ENCODE assay signal across 16 cellular contexts in genomic region chr3:47581835-47582234, GRCh38. TPM values are rescaled to one million over a fixed set of nuclear protein-coding genes. Genes with fewer than 3 reads are reported as not detected.
DNase-seq lines count a peak whose midpoint lies in the region; ATAC-seq, FAIRE-seq and TF ChIP-seq lines count a peak whose summit lies in the region.
"Had no signal": no experiment of that assay in that cellular context is flagged by ENCODE, and none has a peak within 500 bp of the region (broad histone marks: within the 10 kb centered on the region; RNA-seq: fewer than 3 reads in every experiment).

No MANE protein-coding gene starts in this region.

- ATAC-seq in K562 (no peak), GM18867 (IDR thresholded peaks at IDR 0.05; ENCODE audit: unreplicated experiment) (no peak), sciatic nerve (no peak)
- ATAC-seq: CD8-positive, alpha-beta T cell had no signal

- in situ Hi-C loops in K562 (cut with MboI), result no loop called here

- TF ChIP-seq CTCF in A673 (conservative IDR thresholded peaks at IDR 0.05; ENCODE audit: low read depth, low read length) (no peak), D721Med (IDR thresholded peaks at IDR 0.05; ENCODE audit: insufficient read depth, missing control alignments) (no peak), K562 (IDR thresholded peaks at IDR 0.05 in 2 of 3, conservative IDR thresholded peaks at IDR 0.05 in 1 of 3; ENCODE audit: insufficient read depth in 2 of 3, low read depth in 1 of 3, low read length in 3 of 3) (no peak), neural cell (IDR thresholded peaks at IDR 0.05; ENCODE audit: poor library complexity, severe bottlenecking) (no peak)

- H4K20me1 ChIP-seq in K562 (replicated peaks; ENCODE audit: control insufficient read depth, insufficient read depth, low read length) (peaks cover 5% of the 10 kb centered on the region; the same call in 1 of the 2 replicates), neural cell (ENCODE audit: insufficient read depth) (no peaks in the 10 kb centered on the region)

- no peaks in the 10 kb centered on the region for H3K79me2 ChIP-seq in K562 (ENCODE audit: control insufficient read depth, insufficient read depth, low read length)
- H3K79me2 ChIP-seq in neural cell (replicated peaks; ENCODE audit: insufficient read depth, low read length), result no peaks in the 10 kb centered on the region

- no peaks in the 10 kb centered on the region for H3K9me3 ChIP-seq in A673 (ENCODE audit: low read depth, low read length, poor library complexity, severe bottlenecking)
- H3K9me3 ChIP-seq in K562 (replicated peaks; ENCODE audit: control insufficient read depth, insufficient read depth, low read depth, low read length), result no peaks in the 10 kb centered on the region
- H3K9me3 ChIP-seq in neural cell (ENCODE audit: low read length), result no peaks in the 10 kb centered on the region
- H3K9me3 ChIP-seq: BE2C had no signal

- no peak for TF ChIP-seq POLR2A in K562 (conservative IDR thresholded peaks at IDR 0.05)

- no peak for TF ChIP-seq EP300 in K562 (IDR thresholded peaks at IDR 0.05; ENCODE audit: low read length)
- no peak for TF ChIP-seq EP300 in neural cell (conservative IDR thresholded peaks at IDR 0.05; ENCODE audit: poor library complexity, severe bottlenecking)

- peaks cover 4% of the 10 kb centered on the region for H3K9me1 ChIP-seq in K562 (ENCODE audit: control insufficient read depth, insufficient read depth, low read length)

- peak; percentile 67 for FAIRE-seq in D721Med (lab: Jason Lieb, UNC)
- FAIRE-seq in K562 (lab: Jason Lieb, UNC), result no peak
- FAIRE-seq: A204.1 had no signal

- POLR2A ChIA-PET in A673 (lab: Charles Lee; ENCODE audit: low non-redundant PET), result no interaction called here
- POLR2A ChIA-PET in K562 (lab: Yijun Ruan, JAX), result no interaction called here

- H2AFZ ChIP-seq in K562 (ENCODE audit: low read depth, low read length) (no peak overlapping the region), neural cell (ENCODE audit: low read depth, low read length) (no peak overlapping the region)
- H2AFZ ChIP-seq: GM23248 had no signal

- no peaks in the 10 kb centered on the region for H3K27me3 ChIP-seq in A673 (replicated peaks; ENCODE audit: insufficient read depth, low read depth, low read length, poor library complexity)
- H3K27me3 ChIP-seq in K562 (ENCODE audit: control insufficient read depth in 2 of 2, insufficient read depth in 2 of 2, low read length in 2 of 2), result peaks cover 0 to 5% of the 10 kb centered on the region in 2 experiments; a peak in 2 of 5 replicates
- peaks cover 2% of the 10 kb centered on the region for H3K27me3 ChIP-seq in neural cell (ENCODE audit: insufficient read depth, low read depth, low read length)

- 51% methylated on average over 4 of the region's 4 CpGs for WGBS in K562 (ENCODE audit: insufficient coverage, low coverage, missing lambda C conversion rate)

- no peaks in the 10 kb centered on the region for H3K9me2 ChIP-seq in neural cell (ENCODE audit: insufficient read depth, low read length)

- BruUV-seq in A673 (replicated peaks; lab: Mats Ljungman, UMichigan) (no TSS peak), K562 (replicated peaks; lab: Mats Ljungman, UMichigan) (no TSS peak)

- peaks cover 3% of the 10 kb centered on the region for H3K4me1 ChIP-seq in A673 (ENCODE audit: insufficient read depth, low read length, poor library complexity, severe bottlenecking)
- H3K4me1 ChIP-seq in K562 (replicated peaks in 1 of 2; ENCODE audit: control insufficient read depth in 2 of 2, insufficient read depth in 2 of 2, low read length in 2 of 2), result peaks cover 0 to 22% of the 10 kb centered on the region in 2 experiments; a peak in 2 of 5 replicates
- H3K4me1 ChIP-seq: BE2C had no signal

- intact Hi-C loops in A673 (cut with micrococcal nuclease; ENCODE audit: unreplicated experiment), result no loop called here
- intact Hi-C loops in K562 (cut with micrococcal nuclease), result loop anchor here (5.0 kb wide), 1 partner anchor 205 kb away; no protein-coding TSS in a partner anchor
- intact Hi-C loops in sciatic nerve (cut with DNase I), result no loop called here

- H3F3A ChIP-seq in neural cell (ENCODE audit: insufficient read depth, low read length, poor library complexity, severe bottlenecking), result no peaks in the 10 kb centered on the region

- no peak for TF ChIP-seq RAD21 in K562 (CRISPR knock-in tag; conservative IDR thresholded peaks at IDR 0.05 in 1 of 2, IDR thresholded peaks at IDR 0.05 in 1 of 2)
- TF ChIP-seq RAD21 in neural cell (conservative IDR thresholded peaks at IDR 0.05), result no peak

- no peak overlapping the region for H3K4me2 ChIP-seq in K562 (ENCODE audit: insufficient read depth, low read length)
- H3K4me2 ChIP-seq in neural cell (ENCODE audit: low read length), result no peak overlapping the region

- no peak overlapping the region for H3K4me3 ChIP-seq in A673 (ENCODE audit: low read depth, low read length, poor library complexity, severe bottlenecking)
- H3K4me3 ChIP-seq in K562, result no peak overlapping the region
- no peak overlapping the region for H3K4me3 ChIP-seq in neural cell (ENCODE audit: low read length)
- H3K4me3 ChIP-seq: GM23248 had no signal

- H3K9ac ChIP-seq in K562 (ENCODE audit: insufficient read depth in 1 of 2, low read depth in 2 of 2, low read length in 2 of 2) (no peak overlapping the region), neural cell (ENCODE audit: low read length) (no peak overlapping the region)
- H3K9ac ChIP-seq: GM23248 had no signal

- peaks cover 22% of the 10 kb centered on the region for H3K36me3 ChIP-seq in A673 (ENCODE audit: insufficient read depth, low read length, poor library complexity, severe bottlenecking)
- H3K36me3 ChIP-seq in K562 (ENCODE audit: control insufficient read depth, insufficient read depth, low read length), result peaks cover 19% of the 10 kb centered on the region
- H3K36me3 ChIP-seq in neural cell (ENCODE audit: insufficient read depth, low read length), result no peaks in the 10 kb centered on the region
- H3K36me3 ChIP-seq: BE2C had no signal

- CTCF ChIA-PET in A673 (lab: Charles Lee), result no interaction called here
- CTCF ChIA-PET in K562 (lab: Yijun Ruan, JAX; ENCODE audit: low intra/inter-chr PET ratio), result no interaction called here

- DNase-seq in A673 (ENCODE audit: low spot score), result no peak
- DNase-seq in D721Med (ENCODE audit: insufficient read length, low spot score), result no peak
- no peak for DNase-seq in K562 (ENCODE audit: extremely low read depth in 1 of 4, low spot score in 3 of 4)
- DNase-seq in sciatic nerve (ENCODE audit: low spot score), result no peak
- no peak for DNase-seq in amniotic stem cell (lab: John Stamatoyannopoulos, UW)
- DNase-seq: BE2C; CD8-positive, alpha-beta T cell; COR-L47; GM23248; H9; IMR-90 had no signal

- H3K27ac ChIP-seq in A673 (ENCODE audit: low read depth, low read length, poor library complexity, severe bottlenecking) (peak overlapping the region; percentile 30), K562 (ENCODE audit: extremely low read depth, low read depth, low read length) (no peak overlapping the region), neural cell (ENCODE audit: low read length) (no peak overlapping the region)
- H3K27ac ChIP-seq: C4-2B, GM23248 had no signal

TF ChIP-seq in K562, 482 proteins besides CTCF, POLR2A, EP300 and RAD21:
- TF ChIP-seq ZNF316 (IDR thresholded peaks at IDR 0.05) (peak; percentile 51), TRIM24 (IDR thresholded peaks at IDR 0.05) (peak in 1 of 2 experiments; percentile 51; a peak in 1 of 4 replicates), RUNX1 (IDR thresholded peaks at IDR 0.05; ENCODE audit: low read depth) (no peak)
TF ChIP-seq in K562: peak in this region for 2.

TF ChIP-seq in neural cell, 6 proteins besides CTCF, POLR2A, EP300 and RAD21:
- TF ChIP-seq SMC3 (conservative IDR thresholded peaks at IDR 0.05; ENCODE audit: poor library complexity) (no peak), POLR2AphosphoS5 (IDR thresholded peaks at IDR 0.05) (peak; percentile 20)

RNA-seq across cellular contexts. Expression of gene CSPG5, which starts 3.2 kb away (rescaled TPM):
- total RNA-seq in A673 (2021) (21.7 and 25.0 TPM in 2 replicates), K562 (2014; rRNA removed) (2.5 and 3.4 TPM in 2 replicates), K562 (2014; rRNA removed; fragmentation: Illumina TruSeq; extraction: Trizol) (1.4 and 1.8 TPM in 2 replicates), K562 (2015; rRNA removed; fragmentation: Illumina TruSeq; extraction: Trizol) (1.3 and 1.4 TPM in 2 replicates), K562 (2021) (2.9 and 3.3 TPM in 2 replicates), sciatic nerve (0.67 TPM)
- 1.4 and 3.6 TPM in 2 replicates for total RNA-seq in K562 (2011; cell fraction: chromatin; rRNA removed; ENCODE audit: low replicate concordance)
- total RNA-seq in K562 (2011; cell fraction: nucleolus; rRNA removed), result 3.3 and 4.2 TPM in 2 replicates
- total RNA-seq in K562 (2011; cell fraction: nucleoplasm; rRNA removed), result 3.7 and 4.4 TPM in 2 replicates
- polyA plus RNA-seq in K562 (2011; rRNA removed) (2.2 and 2.4 TPM in 2 replicates), K562 (2014; fragmentation: Illumina TruSeq; extraction: Trizol) (2.6 and 3.3 TPM in 2 replicates), K562 (2014; fragmentation: Nextera tagmentation; extraction: Ambion mirVana) (under 1 TPM; 0.06 to 0.17 TPM), K562 (2014; rRNA removed) (2.6 and 4.5 TPM in 2 replicates), neural cell (67.1 and 78.8 TPM in 2 replicates)
- polyA plus RNA-seq in K562 (2011; cell fraction: cytosol; rRNA removed), result 2.4 and 4.0 TPM in 2 replicates
- polyA plus RNA-seq in K562 (2011; cell fraction: nucleus; rRNA removed), result 1.2 and 2.2 TPM in 2 replicates
- polyA plus RNA-seq in K562 (2012), result 1.6 and 2.7 TPM in 2 replicates
- 0.72 and 1.3 TPM in 2 replicates for polyA minus RNA-seq in K562 (2011; rRNA and poly(A)+ RNA removed)
- 2.3 and 2.8 TPM in 2 replicates for polyA minus RNA-seq in K562 (2011; cell fraction: cytosol; rRNA and poly(A)+ RNA removed)
- polyA minus RNA-seq in K562 (2011; cell fraction: nucleus; rRNA and poly(A)+ RNA removed), result 0.56 and 0.81 TPM in 2 replicates
- 53.5 and 56.2 TPM in 2 replicates for polyA minus RNA-seq in neural cell
- polyA plus RNA-seq: AG04450, GM23248 had no signal
